In genomic region chr2:74462054-74462785, GRCh38 we compare ENCODE assay signal across 1 cellular context.
TF ChIP-seq lines count a peak whose summit lies in the region.

No MANE protein-coding gene starts in this region.

TF ChIP-seq in GM23338, 12 proteins besides CTCF, POLR2A, EP300 and RAD21:
- no peak for TF ChIP-seq NANOG (IDR thresholded peaks at IDR 0.05; ENCODE audit: borderline replicate concordance)
- no peak for TF ChIP-seq ETS1 (IDR thresholded peaks at IDR 0.05)
- no peak for TF ChIP-seq JUNB (IDR thresholded peaks at IDR 0.05; ENCODE audit: unreplicated experiment)
- no peak for TF ChIP-seq ZNF462 (CRISPR knock-in tag; IDR thresholded peaks at IDR 0.05)
- TF ChIP-seq ZNF331 (CRISPR knock-in tag; IDR thresholded peaks at IDR 0.05; ENCODE audit: low read depth), result no peak
- no peak for TF ChIP-seq REST (IDR thresholded peaks at IDR 0.05; ENCODE audit: unreplicated experiment)
- no peak for TF ChIP-seq POLR2AphosphoS5 (IDR thresholded peaks at IDR 0.05; ENCODE audit: low read depth)
- TF ChIP-seq CREB1 (CRISPR knock-in tag; IDR thresholded peaks at IDR 0.05; ENCODE audit: low read depth), result no peak
- no peak for TF ChIP-seq EZH2phosphoT487 (IDR thresholded peaks at IDR 0.05; ENCODE audit: unreplicated experiment)
- TF ChIP-seq ZNF114 (CRISPR knock-in tag; IDR thresholded peaks at IDR 0.05), result no peak
- TF ChIP-seq STAT1 (IDR thresholded peaks at IDR 0.05; ENCODE audit: unreplicated experiment), result no peak
- TF ChIP-seq EZH2 (IDR thresholded peaks at IDR 0.05; ENCODE audit: low read depth, unreplicated experiment), result no peak
